ENCODE assay signal across 8 cellular contexts in genomic region chr13:93227280-93227905, GRCh38. TPM values are rescaled to one million over a fixed set of nuclear protein-coding genes. Genes with fewer than 3 reads are reported as not detected.
DNase-seq lines count a peak whose midpoint lies in the region; ATAC-seq and TF ChIP-seq lines count a peak whose summit lies in the region.

No MANE protein-coding gene starts in this region.

- no peaks in the 10 kb centered on the region for H3K9me3 ChIP-seq in colonic mucosa
- H3K9me3 ChIP-seq in lung (ENCODE audit: control insufficient read depth in 2 of 2, insufficient read depth in 1 of 2, low read length in 1 of 2) = peaks cover 0 to 3% of the 10 kb centered on the region in 2 donors
- H3K9me3 ChIP-seq in aorta (ENCODE audit: control insufficient read depth, low read length) = no peaks in the 10 kb centered on the region
- no peaks in the 10 kb centered on the region for H3K9me3 ChIP-seq in effector memory CD4-positive, alpha-beta T cell (ENCODE audit: control insufficient read depth, low read length)

- H3K4me3 ChIP-seq in colonic mucosa (peak overlapping the region; percentile 40), lung (peak overlapping the region; percentile 53), aorta (ENCODE audit: low read length in 2 of 2) (peak overlapping the region; percentile 39 to 78)
- no peak overlapping the region for H3K4me3 ChIP-seq in effector memory CD4-positive, alpha-beta T cell (ENCODE audit: insufficient read depth, low read depth, low read length, poor library complexity, severe bottlenecking)

- peak; percentile 63 for DNase-seq in NCI-H2227 treated with DMSO at 0.1 percent for 48 hours (lab: John Stamatoyannopoulos, UW)
- DNase-seq in colonic mucosa = no peak
- DNase-seq in lung (ENCODE audit: low spot score) = no peak
- peak; percentile 50 to 80 for DNase-seq in aorta
- DNase-seq in effector memory CD4-positive, alpha-beta T cell = no peak
- no peak for DNase-seq in COLO829 (ENCODE audit: low spot score)

- WGBS in lung, 2 donors = 1% methylated on average over 41 to 56 of the region's 56 CpGs
- WGBS in aorta, 2 donors = 0% methylated on average over 56 of the region's 56 CpGs

- H3K27me3 ChIP-seq in colonic mucosa (peaks cover 27% of the 10 kb centered on the region), lung (ENCODE audit: control insufficient read depth, insufficient read depth) (no peaks in the 10 kb centered on the region), aorta (ENCODE audit: control insufficient read depth in 1 of 2, insufficient read depth in 2 of 2, low read length in 1 of 2) (no peaks in the 10 kb centered on the region)
- H3K27me3 ChIP-seq in effector memory CD4-positive, alpha-beta T cell (replicated peaks; ENCODE audit: control insufficient read depth, insufficient read depth, low read length, poor library complexity, severe bottlenecking) = peaks cover 2% of the 10 kb centered on the region

- peak overlapping the region; percentile 66 for H3K27ac ChIP-seq in colonic mucosa
- no peak overlapping the region for H3K27ac ChIP-seq in lung (ENCODE audit: low read depth in 1 of 2, low read length in 1 of 2)
- H3K27ac ChIP-seq in aorta (ENCODE audit: low read depth in 1 of 2, low read length in 2 of 2) = peak overlapping the region in 1 of 2 donors; percentile 46
- H3K27ac ChIP-seq in effector memory CD4-positive, alpha-beta T cell (ENCODE audit: insufficient read depth, low read length, poor library complexity, severe bottlenecking) = no peak overlapping the region

- H3K4me1 ChIP-seq in colonic mucosa (no peaks in the 10 kb centered on the region), lung (ENCODE audit: control insufficient read depth in 2 of 2, insufficient read depth in 2 of 2, low read length in 2 of 2) (no peaks in the 10 kb centered on the region), aorta (ENCODE audit: control insufficient read depth in 1 of 2, insufficient read depth in 2 of 2, low read length in 2 of 2) (no peaks in the 10 kb centered on the region)
- no peaks in the 10 kb centered on the region for H3K4me1 ChIP-seq in effector memory CD4-positive, alpha-beta T cell (ENCODE audit: control insufficient read depth, insufficient read depth, low read length, poor library complexity, severe bottlenecking)

- intact Hi-C loops in colonic mucosa (cut with DNase I) (no loop called here), aorta (cut with DNase I) (loop anchor here (10.0 kb wide), 3 partner anchors 403 to 513 kb away; no protein-coding TSS in a partner anchor)

- no peak for TF ChIP-seq POLR2A in GM18505 (IDR thresholded peaks at IDR 0.05; ENCODE audit: borderline replicate concordance, extremely low read depth, insufficient read depth, insufficient read length)

- H3K9ac ChIP-seq in colonic mucosa (ENCODE audit: low read depth in 2 of 2, low read length in 2 of 2) = peak overlapping the region; percentile 28 to 59

- TF ChIP-seq CTCF in colonic mucosa (IDR thresholded peaks at IDR 0.05) (no peak), lung (IDR thresholded peaks at IDR 0.05; ENCODE audit: control extremely low read depth, extremely low read depth) (no peak)

- H3K36me3 ChIP-seq in colonic mucosa (no peaks in the 10 kb centered on the region), lung (ENCODE audit: control insufficient read depth in 2 of 2, insufficient read depth in 2 of 2, low read length in 2 of 2) (no peaks in the 10 kb centered on the region), aorta (ENCODE audit: control insufficient read depth in 1 of 2, insufficient read depth in 2 of 2, low read length in 1 of 2) (no peaks in the 10 kb centered on the region)
- H3K36me3 ChIP-seq in effector memory CD4-positive, alpha-beta T cell (ENCODE audit: control insufficient read depth, insufficient read depth, low read length) = no peaks in the 10 kb centered on the region

- ATAC-seq in GM18505 (IDR thresholded peaks at IDR 0.05; ENCODE audit: unreplicated experiment) (peak; percentile 18), lung (ENCODE audit: insufficient read depth, low FRiP score) (peak; percentile 37), aorta (ENCODE audit: low FRiP score) (peak; percentile 54), esophagus mucosa (no peak)

RNA-seq across cellular contexts. Expression of gene GPC6, which starts 0.8 kb away (rescaled TPM):
- total RNA-seq in colonic mucosa (1 to 10 TPM; 2.3 to 4.0 TPM), lung (10 to 100 TPM in 1 of 2 donors, 1 to 10 TPM in 1; 7.3 to 31.4 TPM), aorta (10 to 100 TPM; 32.4 to 37.4 TPM), esophagus mucosa (0.96 TPM)
- polyA plus RNA-seq in lung (1 to 10 TPM in 1 of 2 donors, under 1 TPM in 1; 0.45 to 2.3 TPM), aorta (1 to 10 TPM; 5.0 to 5.5 TPM)

Comparison
In these comparisons a context has a peak if more than half of its experiments do, and no peak if none do; other contexts are left out.
1. DNase-seq: peak in NCI-H2227 treated with DMSO at 0.1 percent for 48 hours (single experiment) and aorta (2 of 2); none in colonic mucosa (single experiment), lung (single experiment), effector memory CD4-positive, alpha-beta T cell (0 of 3) and COLO829 (single experiment).